In the genomic region with DNA sequence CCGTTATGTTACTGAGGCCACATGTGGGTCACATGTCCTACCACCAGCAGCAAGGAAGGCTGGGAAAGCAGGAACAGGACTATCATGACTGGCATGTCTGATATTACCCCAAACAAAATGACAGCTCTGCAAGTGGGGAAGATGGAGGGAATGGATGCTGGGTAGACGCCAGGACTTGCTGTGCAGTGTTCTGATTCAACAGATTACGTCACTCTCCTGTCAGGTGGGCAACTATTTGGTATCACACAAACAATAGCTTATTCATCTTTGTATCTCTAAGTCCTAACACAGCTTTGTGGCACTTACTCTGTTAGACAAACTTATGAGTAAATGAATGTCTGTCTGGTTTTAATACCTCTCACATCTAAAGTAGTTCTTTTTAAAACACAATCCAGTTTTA, we compare ENCODE assay signal across 24 cellular contexts.
DNase-seq lines count a peak whose midpoint lies in the region; ATAC-seq, FAIRE-seq and TF ChIP-seq lines count a peak whose summit lies in the region.
"Had no signal": no experiment of that assay in that cellular context is flagged by ENCODE, and none has a peak within 500 bp of the region (broad histone marks: within the 10 kb centered on the region; RNA-seq: fewer than 3 reads in every experiment).

No MANE protein-coding gene starts in this region.

- no peak overlapping the region for H2AFZ ChIP-seq in mammary epithelial cell (ENCODE audit: low read depth, low read length)
- H2AFZ ChIP-seq in K562 (ENCODE audit: low read depth, low read length), result no peak overlapping the region

- CTCF ChIA-PET in mammary epithelial cell (lab: Charles Lee; ENCODE audit: low non-redundant PET) (no interaction called here), K562 (lab: Yijun Ruan, JAX; ENCODE audit: low intra/inter-chr PET ratio) (no interaction called here)

- no peak for TF ChIP-seq RAD21 in K562 (CRISPR knock-in tag; conservative IDR thresholded peaks at IDR 0.05 in 1 of 2, IDR thresholded peaks at IDR 0.05 in 1 of 2)

- no TSS peak for BruUV-seq in mammary epithelial cell (replicated peaks; lab: Mats Ljungman, UMichigan)
- BruUV-seq in K562 (replicated peaks; lab: Mats Ljungman, UMichigan), result no TSS peak

- intact Hi-C loops in mammary epithelial cell (cut with micrococcal nuclease) (no loop called here), breast epithelium (cut with DNase I; ENCODE audit: low total_unique reads) (loop anchor here (1.0 kb wide), 1 partner anchor 7 kb away; no protein-coding TSS in a partner anchor), K562 (cut with micrococcal nuclease) (no loop called here)

- no peak for FAIRE-seq in K562 (lab: Jason Lieb, UNC)
- FAIRE-seq: GM19239 had no signal

- H4K20me1 ChIP-seq in mammary epithelial cell (ENCODE audit: insufficient read depth, low read length) (no peaks in the 10 kb centered on the region), K562 (replicated peaks; ENCODE audit: control insufficient read depth, insufficient read depth, low read length) (no peaks in the 10 kb centered on the region)

- H3K27me3 ChIP-seq in mammary epithelial cell (ENCODE audit: insufficient read depth, low read length) (no peaks in the 10 kb centered on the region), breast epithelium (no peaks in the 10 kb centered on the region), K562 (ENCODE audit: control insufficient read depth in 2 of 2, insufficient read depth in 2 of 2, low read length in 2 of 2) (no peaks in the 10 kb centered on the region)

- TF ChIP-seq CTCF in mammary epithelial cell (conservative IDR thresholded peaks at IDR 0.05 in 1 of 2, IDR thresholded peaks at IDR 0.05 in 1 of 2; ENCODE audit: extremely low read depth in 1 of 2, insufficient read depth in 1 of 2, low read depth in 1 of 2, low read length in 2 of 2) (no peak), breast epithelium (IDR thresholded peaks at IDR 0.05) (no peak), K562 (IDR thresholded peaks at IDR 0.05 in 2 of 3, conservative IDR thresholded peaks at IDR 0.05 in 1 of 3; ENCODE audit: insufficient read depth in 2 of 3, low read depth in 1 of 3, low read length in 3 of 3) (no peak)

- POLR2A ChIA-PET in K562 (lab: Yijun Ruan, JAX), result interaction anchor here (1.3 kb wide), 1 partner anchor 20 kb away, joined by 3 read pairs; no protein-coding TSS in a partner anchor

- H3K4me1 ChIP-seq in mammary epithelial cell (ENCODE audit: insufficient read depth, low read length), result peaks cover 5% of the 10 kb centered on the region
- no peaks in the 10 kb centered on the region for H3K4me1 ChIP-seq in breast epithelium
- H3K4me1 ChIP-seq in K562 (replicated peaks in 1 of 2; ENCODE audit: control insufficient read depth in 2 of 2, insufficient read depth in 2 of 2, low read length in 2 of 2), result no peaks in the 10 kb centered on the region

- ATAC-seq in K562 (no peak), GM21576 (IDR thresholded peaks at IDR 0.05; ENCODE audit: unreplicated experiment) (no peak)
- ATAC-seq: PC-3 had no signal

- dilution Hi-C loops in mammary epithelial cell (cut with HindIII; ENCODE audit: low sequenced_read_pairs), result no loop called here

- whole genome bisulfite sequencing in mammary epithelial cell (ENCODE audit: low coverage, missing lambda C conversion rate), result 56% methylated on average over 3 of the region's 3 CpGs
- 2% methylated on average over 3 of the region's 3 CpGs for WGBS in K562 (ENCODE audit: insufficient coverage, low coverage, missing lambda C conversion rate)

- no peaks in the 10 kb centered on the region for H3K9me1 ChIP-seq in K562 (ENCODE audit: control insufficient read depth, insufficient read depth, low read length)

- no peak for TF ChIP-seq POLR2A in breast epithelium (IDR thresholded peaks at IDR 0.05)
- no peak for TF ChIP-seq POLR2A in K562 (conservative IDR thresholded peaks at IDR 0.05)

- DNase-seq in mammary epithelial cell (peak; percentile 77), breast epithelium (ENCODE audit: low spot score in 2 of 2) (no peak), K562 (ENCODE audit: extremely low read depth in 1 of 4, low spot score in 3 of 4) (no peak), epithelial cell of prostate (ENCODE audit: low read depth, low spot score) (peak; percentile 16), NCI-H526 treated with DMSO at 0.1 percent for 48 hours (lab: John Stamatoyannopoulos, UW) (no peak), HuH-7 (ENCODE audit: low spot score) (no peak)
- DNase-seq: 8988T; AML-193; Calu3; CD8-positive, alpha-beta memory T cell; GF-D8; KG1; NCI-H1105; NCI-H146; NCI-H2029; NCI-H226; NCI-H524; PC-3; RPMI8226; SHP77; SK-N-SH had no signal

- no peaks in the 10 kb centered on the region for H3K36me3 ChIP-seq in mammary epithelial cell (ENCODE audit: insufficient read depth, low read length)
- H3K36me3 ChIP-seq in breast epithelium, result no peaks in the 10 kb centered on the region
- no peaks in the 10 kb centered on the region for H3K36me3 ChIP-seq in K562 (ENCODE audit: control insufficient read depth, insufficient read depth, low read length)

- H3K27ac ChIP-seq in mammary epithelial cell (ENCODE audit: insufficient read depth, low read depth, low read length), result no peak overlapping the region
- H3K27ac ChIP-seq in breast epithelium, result no peak overlapping the region
- no peak overlapping the region for H3K27ac ChIP-seq in K562 (ENCODE audit: extremely low read depth, low read depth, low read length)
- H3K27ac ChIP-seq in epithelial cell of prostate, result no peak overlapping the region
- H3K27ac ChIP-seq: C4-2B had no signal

- H3K79me2 ChIP-seq in mammary epithelial cell (ENCODE audit: insufficient read depth, low read length) (no peaks in the 10 kb centered on the region), K562 (ENCODE audit: control insufficient read depth, insufficient read depth, low read length) (no peaks in the 10 kb centered on the region)

- in situ Hi-C loops in mammary epithelial cell (cut with MboI; ENCODE audit: low sequenced_read_pairs in 2 of 2), result no loop called here
- in situ Hi-C loops in K562 (cut with MboI), result no loop called here

- no peak for TF ChIP-seq EP300 in K562 (IDR thresholded peaks at IDR 0.05; ENCODE audit: low read length)

- no peaks in the 10 kb centered on the region for H3K9me3 ChIP-seq in mammary epithelial cell (replicated peaks; ENCODE audit: insufficient read depth, low read length)
- no peaks in the 10 kb centered on the region for H3K9me3 ChIP-seq in breast epithelium
- H3K9me3 ChIP-seq in K562 (replicated peaks; ENCODE audit: control insufficient read depth, insufficient read depth, low read depth, low read length), result no peaks in the 10 kb centered on the region
- H3K9me3 ChIP-seq: SK-N-SH had no signal

- no peak overlapping the region for H3K9ac ChIP-seq in mammary epithelial cell (ENCODE audit: insufficient read depth, low read length)
- no peak overlapping the region for H3K9ac ChIP-seq in K562 (ENCODE audit: insufficient read depth in 1 of 2, low read depth in 2 of 2, low read length in 2 of 2)
- H3K9ac ChIP-seq: SK-N-SH had no signal

- no peak overlapping the region for H3K4me3 ChIP-seq in mammary epithelial cell (replicated peaks in 1 of 3; ENCODE audit: insufficient read depth in 1 of 3, low read depth in 2 of 3, low read length in 3 of 3)
- H3K4me3 ChIP-seq in breast epithelium, result no peak overlapping the region
- no peak overlapping the region for H3K4me3 ChIP-seq in K562

- H3K4me2 ChIP-seq in mammary epithelial cell (ENCODE audit: insufficient read depth, low read depth, low read length), result no peak overlapping the region
- H3K4me2 ChIP-seq in K562 (ENCODE audit: insufficient read depth, low read length), result no peak overlapping the region
- H3K4me2 ChIP-seq: SK-N-SH had no signal

TF ChIP-seq in K562, 482 proteins besides CTCF, POLR2A, EP300 and RAD21:
- no peak for TF ChIP-seq SREBF2 (CRISPR knock-in tag; IDR thresholded peaks at IDR 0.05)
- TF ChIP-seq, protein P1, sequence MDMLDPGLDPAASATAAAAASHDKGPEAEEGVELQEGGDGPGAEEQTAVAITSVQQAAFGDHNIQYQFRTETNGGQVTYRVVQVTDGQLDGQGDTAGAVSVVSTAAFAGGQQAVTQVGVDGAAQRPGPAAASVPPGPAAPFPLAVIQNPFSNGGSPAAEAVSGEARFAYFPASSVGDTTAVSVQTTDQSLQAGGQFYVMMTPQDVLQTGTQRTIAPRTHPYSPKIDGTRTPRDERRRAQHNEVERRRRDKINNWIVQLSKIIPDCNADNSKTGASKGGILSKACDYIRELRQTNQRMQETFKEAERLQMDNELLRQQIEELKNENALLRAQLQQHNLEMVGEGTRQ (CRISPR knock-in tag; IDR thresholded peaks at IDR 0.05), result 0 out of 2 replicates have a peak, but pooled peaks have one; percentile 14
- no peak for TF ChIP-seq ZNF263 (CRISPR knock-in tag; IDR thresholded peaks at IDR 0.05; ENCODE audit: borderline replicate concordance)
- TF ChIP-seq ZNF444 (CRISPR knock-in tag; IDR thresholded peaks at IDR 0.05), result no peak
- TF ChIP-seq, protein P2, sequence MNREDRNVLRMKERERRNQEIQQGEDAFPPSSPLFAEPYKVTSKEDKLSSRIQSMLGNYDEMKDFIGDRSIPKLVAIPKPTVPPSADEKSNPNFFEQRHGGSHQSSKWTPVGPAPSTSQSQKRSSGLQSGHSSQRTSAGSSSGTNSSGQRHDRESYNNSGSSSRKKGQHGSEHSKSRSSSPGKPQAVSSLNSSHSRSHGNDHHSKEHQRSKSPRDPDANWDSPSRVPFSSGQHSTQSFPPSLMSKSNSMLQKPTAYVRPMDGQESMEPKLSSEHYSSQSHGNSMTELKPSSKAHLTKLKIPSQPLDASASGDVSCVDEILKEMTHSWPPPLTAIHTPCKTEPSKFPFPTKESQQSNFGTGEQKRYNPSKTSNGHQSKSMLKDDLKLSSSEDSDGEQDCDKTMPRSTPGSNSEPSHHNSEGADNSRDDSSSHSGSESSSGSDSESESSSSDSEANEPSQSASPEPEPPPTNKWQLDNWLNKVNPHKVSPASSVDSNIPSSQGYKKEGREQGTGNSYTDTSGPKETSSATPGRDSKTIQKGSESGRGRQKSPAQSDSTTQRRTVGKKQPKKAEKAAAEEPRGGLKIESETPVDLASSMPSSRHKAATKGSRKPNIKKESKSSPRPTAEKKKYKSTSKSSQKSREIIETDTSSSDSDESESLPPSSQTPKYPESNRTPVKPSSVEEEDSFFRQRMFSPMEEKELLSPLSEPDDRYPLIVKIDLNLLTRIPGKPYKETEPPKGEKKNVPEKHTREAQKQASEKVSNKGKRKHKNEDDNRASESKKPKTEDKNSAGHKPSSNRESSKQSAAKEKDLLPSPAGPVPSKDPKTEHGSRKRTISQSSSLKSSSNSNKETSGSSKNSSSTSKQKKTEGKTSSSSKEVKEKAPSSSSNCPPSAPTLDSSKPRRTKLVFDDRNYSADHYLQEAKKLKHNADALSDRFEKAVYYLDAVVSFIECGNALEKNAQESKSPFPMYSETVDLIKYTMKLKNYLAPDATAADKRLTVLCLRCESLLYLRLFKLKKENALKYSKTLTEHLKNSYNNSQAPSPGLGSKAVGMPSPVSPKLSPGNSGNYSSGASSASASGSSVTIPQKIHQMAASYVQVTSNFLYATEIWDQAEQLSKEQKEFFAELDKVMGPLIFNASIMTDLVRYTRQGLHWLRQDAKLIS (CRISPR knock-in tag; IDR thresholded peaks at IDR 0.05), result no peak

Comparison
In these comparisons a context has a peak if more than half of its experiments do, and no peak if none do; other contexts are left out.
1. DNase-seq: peak in mammary epithelial cell (single experiment) and epithelial cell of prostate (single experiment); none in breast epithelium (0 of 2), K562 (0 of 4), NCI-H526 treated with DMSO at 0.1 percent for 48 hours (single experiment) and HuH-7 (single experiment).